In genomic region chr21:31870472-31870871, GRCh38 we compare ENCODE assay signal across 27 cellular contexts.
"Had no signal": no experiment of that assay in that cellular context is flagged by ENCODE, and none has a peak within 500 bp of the region (broad histone marks: within the 10 kb centered on the region; RNA-seq: fewer than 3 reads in every experiment).

No MANE protein-coding gene starts in this region.

- DNase-seq: effector memory CD8-positive, alpha-beta T cell; gastrocnemius medialis; heart right ventricle; immature natural killer cell; kidney; left cardiac atrium; left ventricle myocardium superior; mesenchymal stem cell; naive thymus-derived CD4-positive, alpha-beta T cell; occipital lobe; psoas muscle; retina; right lobe of liver; spleen; stimulated activated CD4-positive, alpha-beta T cell treated with anti-CD3 and anti-CD28 coated beads, Interleukin-15, amount 100 ng/mL, for 24 hours; stimulated activated CD4-positive, alpha-beta T cell treated with anti-CD3 and anti-CD28 coated beads, Interleukin-1b, Interleukin-23, amount 100 ng/mL, for 48 hours; stimulated activated CD4-positive, alpha-beta T cell treated with anti-CD3 and anti-CD28 coated beads, Interleukin-4, amount 100 ng/mL, for 24 hours; tibial artery; upper lobe of right lung had no signal

- H3K9me3 Mint-ChIP-seq: effector memory CD8-positive, alpha-beta T cell; immature natural killer cell; naive thymus-derived CD4-positive, alpha-beta T cell; neural progenitor cell; stimulated activated memory B cell treated with anti-CD40 and anti-IgM and Interleukin-4, amounts not matched to agents 10 μg/mL and 1 μg/mL and 100 μg/mL, for 72 hours; stimulated activated naive CD8-positive, alpha-beta T cell treated with anti-CD3 and anti-CD28 coated beads, Interleukin-15, Interleukin-2, amounts not matched to agents 100 ng/mL and 50 ng/mL, for 24 hours had no signal

- H3K27ac ChIP-seq: epithelial cell of prostate, esophagus muscularis mucosa, gastrocnemius medialis, heart right ventricle, neural progenitor cell, parathyroid adenoma, psoas muscle, right lobe of liver, spleen, tibial artery, upper lobe of right lung, vagina had no signal

- H3K27ac Mint-ChIP-seq: effector memory CD8-positive, alpha-beta T cell; immature natural killer cell; naive thymus-derived CD4-positive, alpha-beta T cell; neural progenitor cell; stimulated activated memory B cell treated with anti-CD40 and anti-IgM and Interleukin-4, amounts not matched to agents 10 μg/mL and 1 μg/mL and 100 μg/mL, for 72 hours; stimulated activated naive CD8-positive, alpha-beta T cell treated with anti-CD3 and anti-CD28 coated beads, Interleukin-15, Interleukin-2, amounts not matched to agents 100 ng/mL and 50 ng/mL, for 24 hours had no signal

- H3K4me3 Mint-ChIP-seq: effector memory CD8-positive, alpha-beta T cell; neural progenitor cell; stimulated activated memory B cell treated with anti-CD40 and anti-IgM and Interleukin-4, amounts not matched to agents 10 μg/mL and 1 μg/mL and 100 μg/mL, for 72 hours; stimulated activated naive CD8-positive, alpha-beta T cell treated with anti-CD3 and anti-CD28 coated beads, Interleukin-15, Interleukin-2, amounts not matched to agents 100 ng/mL and 50 ng/mL, for 24 hours had no signal

- H3K36me3 Mint-ChIP-seq: immature natural killer cell; naive thymus-derived CD4-positive, alpha-beta T cell; stimulated activated memory B cell treated with anti-CD40 and anti-IgM and Interleukin-4, amounts not matched to agents 10 μg/mL and 1 μg/mL and 100 μg/mL, for 72 hours had no signal

- H3K9me3 ChIP-seq: esophagus muscularis mucosa, gastrocnemius medialis, heart right ventricle, psoas muscle, right lobe of liver, spleen, tibial artery, upper lobe of right lung, vagina had no signal

- ATAC-seq: effector memory CD8-positive, alpha-beta T cell; gastrocnemius medialis; heart right ventricle; left cardiac atrium; left ventricle myocardium superior; naive thymus-derived CD4-positive, alpha-beta T cell; psoas muscle; right lobe of liver; stimulated activated memory B cell treated with anti-CD40 and anti-IgM and Interleukin-4, amounts not matched to agents 10 μg/mL and 1 μg/mL and 100 μg/mL, for 72 hours; upper lobe of right lung had no signal

- H3K4me3 ChIP-seq: esophagus muscularis mucosa, gastrocnemius medialis, heart right ventricle, lung, neural progenitor cell, psoas muscle, right lobe of liver, spleen, tibial artery, upper lobe of right lung, vagina had no signal
